6 cellular contexts compared by ENCODE assay signal in the genomic region with DNA sequence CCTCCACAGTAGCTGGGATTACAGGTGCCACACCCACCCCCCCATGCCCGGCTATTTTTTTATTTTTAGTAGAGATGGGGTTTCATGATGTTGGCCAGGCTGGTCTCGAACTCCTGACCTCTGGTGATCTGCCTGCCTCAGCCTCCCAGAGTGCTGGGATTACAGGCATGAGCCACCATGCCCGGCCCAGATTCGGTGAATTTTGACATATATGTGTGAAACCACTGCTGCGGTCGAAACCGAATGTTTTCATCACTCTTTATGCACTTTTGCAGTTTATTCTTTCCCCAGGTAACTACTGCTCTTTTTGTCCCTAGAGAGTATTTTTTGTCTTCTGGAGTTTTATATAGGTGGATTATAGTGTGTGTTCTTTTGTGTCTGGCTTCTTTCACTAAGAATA.
DNase-seq lines count a peak whose midpoint lies in the region; ATAC-seq and TF ChIP-seq lines count a peak whose summit lies in the region.
"Not testable (repeated sequence)": the region's sequence is repeated elsewhere in the genome, so short reads cannot be mapped to it uniquely, and the experiment has no call there.

No MANE protein-coding gene starts in this region.

- CTCF ChIA-PET in WTC11 (lab: Charles Lee) = not testable (repeated sequence)
- CTCF ChIA-PET in activated CD8-positive, alpha-beta T cell treated with anti-CD3 and anti-CD28 coated beads for 36 hours (lab: Charles Lee) = interaction anchor here (0.7 kb wide), 1 partner anchor 49 kb away, joined by 3 read pairs; no protein-coding TSS in a partner anchor

- not testable (repeated sequence) for H3K9me3 Mint-ChIP-seq in WTC11; activated CD8-positive, alpha-beta T cell treated with anti-CD3 and anti-CD28 coated beads for 36 hours; activated T-helper 17 cell treated with anti-CD3 and anti-CD28 coated beads, Interleukin-2, amount 50 U/mL, for 72 hours; brain; natural killer cell treated with Interleukin-12 subunit alpha and Interleukin-12 subunit beta and Interleukin-15 and Interleukin-18, amount 100 ng/mL, for 72 hours; stimulated activated naive CD8-positive, alpha-beta T cell treated with anti-CD3 and anti-CD28 coated beads, Interleukin-15, Interleukin-2, amounts not matched to agents 100 ng/mL and 50 ng/mL, for 24 hours

- POLR2A ChIA-PET in WTC11 (lab: Charles Lee) = not testable (repeated sequence)
- POLR2A ChIA-PET in activated CD8-positive, alpha-beta T cell treated with anti-CD3 and anti-CD28 coated beads for 36 hours (lab: Charles Lee) = interaction anchor here (0.7 kb wide), 1 partner anchor 475 kb away, joined by 3 read pairs; no protein-coding TSS in a partner anchor

- not testable (repeated sequence) for H3K4me3 Mint-ChIP-seq in WTC11; activated CD8-positive, alpha-beta T cell treated with anti-CD3 and anti-CD28 coated beads for 36 hours; activated T-helper 17 cell treated with anti-CD3 and anti-CD28 coated beads, Interleukin-2, amount 50 U/mL, for 72 hours; brain; stimulated activated naive CD8-positive, alpha-beta T cell treated with anti-CD3 and anti-CD28 coated beads, Interleukin-15, Interleukin-2, amounts not matched to agents 100 ng/mL and 50 ng/mL, for 24 hours
- H3K4me3 Mint-ChIP-seq in natural killer cell treated with Interleukin-12 subunit alpha and Interleukin-12 subunit beta and Interleukin-15 and Interleukin-18, amount 100 ng/mL, for 72 hours = peak overlapping the region; percentile 18

- not testable (repeated sequence) for H3K4me1 Mint-ChIP-seq in WTC11; activated T-helper 17 cell treated with anti-CD3 and anti-CD28 coated beads, Interleukin-2, amount 50 U/mL, for 72 hours; brain
- H3K4me1 Mint-ChIP-seq in activated CD8-positive, alpha-beta T cell treated with anti-CD3 and anti-CD28 coated beads for 36 hours (ENCODE audit: low read depth) = peaks cover 27% of the 10 kb centered on the region
- H3K4me1 Mint-ChIP-seq in natural killer cell treated with Interleukin-12 subunit alpha and Interleukin-12 subunit beta and Interleukin-15 and Interleukin-18, amount 100 ng/mL, for 72 hours (ENCODE audit: low read depth in 2 of 2) = peaks cover 8 to 16% of the 10 kb centered on the region in 2 donors
- peaks cover 14% of the 10 kb centered on the region for H3K4me1 Mint-ChIP-seq in stimulated activated naive CD8-positive, alpha-beta T cell treated with anti-CD3 and anti-CD28 coated beads, Interleukin-15, Interleukin-2, amounts not matched to agents 100 ng/mL and 50 ng/mL, for 24 hours (ENCODE audit: low read depth)

- intact Hi-C loops in activated CD8-positive, alpha-beta T cell treated with anti-CD3 and anti-CD28 coated beads for 36 hours (cut with micrococcal nuclease) = loop anchor here (10.0 kb wide), 1 partner anchor 68 kb away; no protein-coding TSS in a partner anchor

- H3K36me3 Mint-ChIP-seq in WTC11 (peaks cover 63% of the 10 kb centered on the region), brain (peaks cover 74% of the 10 kb centered on the region)
- peaks cover 28% of the 10 kb centered on the region for H3K36me3 Mint-ChIP-seq in activated CD8-positive, alpha-beta T cell treated with anti-CD3 and anti-CD28 coated beads for 36 hours (ENCODE audit: low read depth)
- H3K36me3 Mint-ChIP-seq in activated T-helper 17 cell treated with anti-CD3 and anti-CD28 coated beads, Interleukin-2, amount 50 U/mL, for 72 hours (ENCODE audit: low read depth) = peaks cover 92% of the 10 kb centered on the region
- H3K36me3 Mint-ChIP-seq in natural killer cell treated with Interleukin-12 subunit alpha and Interleukin-12 subunit beta and Interleukin-15 and Interleukin-18, amount 100 ng/mL, for 72 hours = not testable (repeated sequence)
- H3K36me3 Mint-ChIP-seq in stimulated activated naive CD8-positive, alpha-beta T cell treated with anti-CD3 and anti-CD28 coated beads, Interleukin-15, Interleukin-2, amounts not matched to agents 100 ng/mL and 50 ng/mL, for 24 hours (ENCODE audit: low read depth) = peaks cover 53% of the 10 kb centered on the region

- H3K27me3 Mint-ChIP-seq in WTC11 (ENCODE audit: low read depth); activated CD8-positive, alpha-beta T cell treated with anti-CD3 and anti-CD28 coated beads for 36 hours; activated T-helper 17 cell treated with anti-CD3 and anti-CD28 coated beads, Interleukin-2, amount 50 U/mL, for 72 hours; brain; natural killer cell treated with Interleukin-12 subunit alpha and Interleukin-12 subunit beta and Interleukin-15 and Interleukin-18, amount 100 ng/mL, for 72 hours; stimulated activated naive CD8-positive, alpha-beta T cell treated with anti-CD3 and anti-CD28 coated beads, Interleukin-15, Interleukin-2, amounts not matched to agents 100 ng/mL and 50 ng/mL, for 24 hours: not testable (repeated sequence)

- not testable (repeated sequence) for TF ChIP-seq CTCF in WTC11 (IDR thresholded peaks at IDR 0.05); activated CD8-positive, alpha-beta T cell treated with anti-CD3 and anti-CD28 coated beads for 36 hours (IDR thresholded peaks at IDR 0.05); brain (conservative IDR thresholded peaks at IDR 0.05)

- not testable (repeated sequence) for ATAC-seq in WTC11; activated CD8-positive, alpha-beta T cell treated with anti-CD3 and anti-CD28 coated beads for 36 hours
- ATAC-seq in activated T-helper 17 cell treated with anti-CD3 and anti-CD28 coated beads, Interleukin-2, amount 50 U/mL, for 72 hours (replicated peaks) = peak; percentile 76
- ATAC-seq in natural killer cell treated with Interleukin-12 subunit alpha and Interleukin-12 subunit beta and Interleukin-15 and Interleukin-18, amount 100 ng/mL, for 72 hours = peak in 1 of 2 donors; percentile 62

- DNase-seq in WTC11 (ENCODE audit: low spot score); natural killer cell treated with Interleukin-12 subunit alpha and Interleukin-12 subunit beta and Interleukin-15 and Interleukin-18, amount 100 ng/mL, for 72 hours (ENCODE audit: low spot score): not testable (repeated sequence)
- peak; percentile 55 for DNase-seq in activated CD8-positive, alpha-beta T cell treated with anti-CD3 and anti-CD28 coated beads for 36 hours

- peak overlapping the region; percentile 84; the same call in 1 of the 2 replicates for H3K27ac Mint-ChIP-seq in WTC11
- peak overlapping the region; percentile 49 for H3K27ac Mint-ChIP-seq in activated CD8-positive, alpha-beta T cell treated with anti-CD3 and anti-CD28 coated beads for 36 hours
- H3K27ac Mint-ChIP-seq in activated T-helper 17 cell treated with anti-CD3 and anti-CD28 coated beads, Interleukin-2, amount 50 U/mL, for 72 hours = not testable (repeated sequence)
- peak overlapping the region in 3 of 5 experiments; percentile 38 to 45 (median 38) for H3K27ac Mint-ChIP-seq in brain
- peak overlapping the region; percentile 33 to 61 for H3K27ac Mint-ChIP-seq in natural killer cell treated with Interleukin-12 subunit alpha and Interleukin-12 subunit beta and Interleukin-15 and Interleukin-18, amount 100 ng/mL, for 72 hours
- peak overlapping the region; percentile 5 for H3K27ac Mint-ChIP-seq in stimulated activated naive CD8-positive, alpha-beta T cell treated with anti-CD3 and anti-CD28 coated beads, Interleukin-15, Interleukin-2, amounts not matched to agents 100 ng/mL and 50 ng/mL, for 24 hours
